In the genomic region with DNA sequence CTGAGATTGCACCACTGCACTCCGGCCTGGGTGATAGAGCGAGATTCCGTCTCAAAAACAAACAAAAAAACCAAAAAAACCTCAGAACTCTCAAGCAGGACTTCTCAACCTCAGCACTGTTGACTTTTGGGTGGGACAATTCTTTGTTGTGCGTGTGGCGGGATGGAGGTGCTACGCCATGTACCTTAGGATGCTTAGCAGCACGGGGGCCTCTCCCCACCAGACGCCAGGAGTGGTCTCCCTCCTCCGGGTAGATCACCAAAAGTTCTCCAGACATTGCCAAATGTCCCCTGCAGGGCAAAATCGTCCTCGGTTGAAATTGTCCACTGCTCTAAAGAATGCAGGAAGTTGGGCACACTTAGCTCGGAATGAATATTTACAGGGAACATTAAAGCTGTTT, we compare ENCODE assay signal across 2 cellular contexts.
A peak's percentile ranks its signal among the peaks of the same experiment; 100 is the strongest.
TF ChIP-seq lines count a peak whose summit lies in the region.

No MANE protein-coding gene starts in this region.

TF ChIP-seq in GM23338, 12 proteins besides CTCF, POLR2A, EP300 and RAD21 (continued from another document):
- TF ChIP-seq EZH2 (IDR thresholded peaks at IDR 0.05; ENCODE audit: low read depth, unreplicated experiment), result no peak
- no peak for TF ChIP-seq JUNB (IDR thresholded peaks at IDR 0.05; ENCODE audit: unreplicated experiment)
TF ChIP-seq in GM23338: peak in this region for 0.

TF ChIP-seq in HepG2, 621 proteins besides CTCF, POLR2A, EP300 and RAD21 (continued from another document):
- TF ChIP-seq, protein P1, sequence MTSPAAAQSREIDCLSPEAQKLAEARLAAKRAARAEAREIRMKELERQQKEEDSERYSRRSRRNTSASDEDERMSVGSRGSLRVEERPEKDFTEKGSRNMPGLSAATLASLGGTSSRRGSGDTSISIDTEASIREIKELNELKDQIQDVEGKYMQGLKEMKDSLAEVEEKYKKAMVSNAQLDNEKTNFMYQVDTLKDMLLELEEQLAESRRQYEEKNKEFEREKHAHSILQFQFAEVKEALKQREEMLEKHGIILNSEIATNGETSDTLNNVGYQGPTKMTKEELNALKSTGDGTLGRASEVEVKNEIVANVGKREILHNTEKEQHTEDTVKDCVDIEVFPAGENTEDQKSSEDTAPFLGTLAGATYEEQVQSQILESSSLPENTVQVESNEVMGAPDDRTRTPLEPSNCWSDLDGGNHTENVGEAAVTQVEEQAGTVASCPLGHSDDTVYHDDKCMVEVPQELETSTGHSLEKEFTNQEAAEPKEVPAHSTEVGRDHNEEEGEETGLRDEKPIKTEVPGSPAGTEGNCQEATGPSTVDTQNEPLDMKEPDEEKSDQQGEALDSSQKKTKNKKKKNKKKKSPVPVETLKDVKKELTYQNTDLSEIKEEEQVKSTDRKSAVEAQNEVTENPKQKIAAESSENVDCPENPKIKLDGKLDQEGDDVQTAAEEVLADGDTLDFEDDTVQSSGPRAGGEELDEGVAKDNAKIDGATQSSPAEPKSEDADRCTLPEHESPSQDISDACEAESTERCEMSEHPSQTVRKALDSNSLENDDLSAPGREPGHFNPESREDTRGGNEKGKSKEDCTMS (CRISPR knock-in tag; conservative IDR thresholded peaks at IDR 0.05), result no peak
- TF ChIP-seq, protein P2, sequence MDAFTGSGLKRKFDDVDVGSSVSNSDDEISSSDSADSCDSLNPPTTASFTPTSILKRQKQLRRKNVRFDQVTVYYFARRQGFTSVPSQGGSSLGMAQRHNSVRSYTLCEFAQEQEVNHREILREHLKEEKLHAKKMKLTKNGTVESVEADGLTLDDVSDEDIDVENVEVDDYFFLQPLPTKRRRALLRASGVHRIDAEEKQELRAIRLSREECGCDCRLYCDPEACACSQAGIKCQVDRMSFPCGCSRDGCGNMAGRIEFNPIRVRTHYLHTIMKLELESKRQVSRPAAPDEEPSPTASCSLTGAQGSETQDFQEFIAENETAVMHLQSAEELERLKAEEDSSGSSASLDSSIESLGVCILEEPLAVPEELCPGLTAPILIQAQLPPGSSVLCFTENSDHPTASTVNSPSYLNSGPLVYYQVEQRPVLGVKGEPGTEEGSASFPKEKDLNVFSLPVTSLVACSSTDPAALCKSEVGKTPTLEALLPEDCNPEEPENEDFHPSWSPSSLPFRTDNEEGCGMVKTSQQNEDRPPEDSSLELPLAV (CRISPR knock-in tag; conservative IDR thresholded peaks at IDR 0.05; ENCODE audit: low read depth), result no peak
- TF ChIP-seq GABPB1 (CRISPR knock-in tag; IDR thresholded peaks at IDR 0.05) (no peak), SMC3 (IDR thresholded peaks at IDR 0.05; ENCODE audit: low read length) (no peak), SYNCRIP (IDR thresholded peaks at IDR 0.05; ENCODE audit: insufficient read depth, low read depth, low read length) (no peak), RAD51 (IDR thresholded peaks at IDR 0.05; ENCODE audit: borderline replicate concordance) (no peak), ZNF441 (CRISPR knock-in tag; IDR thresholded peaks at IDR 0.05; ENCODE audit: borderline replicate concordance) (peak; percentile 82), ZNF337 (CRISPR knock-in tag; IDR thresholded peaks at IDR 0.05; ENCODE audit: borderline replicate concordance, low read depth) (no peak), EHMT2 (IDR thresholded peaks at IDR 0.05; ENCODE audit: borderline replicate concordance, low read depth, low read length) (no peak), GTF3A (CRISPR knock-in tag; conservative IDR thresholded peaks at IDR 0.05) (no peak), NFIC (IDR thresholded peaks at IDR 0.05; ENCODE audit: low read length) (no peak)
- TF ChIP-seq, protein P3, sequence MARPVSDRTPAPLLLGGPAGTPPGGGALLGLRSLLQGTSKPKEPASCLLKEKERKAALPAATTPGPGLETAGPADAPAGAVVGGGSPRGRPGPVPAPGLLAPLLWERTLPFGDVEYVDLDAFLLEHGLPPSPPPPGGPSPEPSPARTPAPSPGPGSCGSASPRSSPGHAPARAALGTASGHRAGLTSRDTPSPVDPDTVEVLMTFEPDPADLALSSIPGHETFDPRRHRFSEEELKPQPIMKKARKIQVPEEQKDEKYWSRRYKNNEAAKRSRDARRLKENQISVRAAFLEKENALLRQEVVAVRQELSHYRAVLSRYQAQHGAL (CRISPR knock-in tag; IDR thresholded peaks at IDR 0.05; ENCODE audit: not compliant biosample characterization), result no peak
- TF ChIP-seq, protein P4, sequence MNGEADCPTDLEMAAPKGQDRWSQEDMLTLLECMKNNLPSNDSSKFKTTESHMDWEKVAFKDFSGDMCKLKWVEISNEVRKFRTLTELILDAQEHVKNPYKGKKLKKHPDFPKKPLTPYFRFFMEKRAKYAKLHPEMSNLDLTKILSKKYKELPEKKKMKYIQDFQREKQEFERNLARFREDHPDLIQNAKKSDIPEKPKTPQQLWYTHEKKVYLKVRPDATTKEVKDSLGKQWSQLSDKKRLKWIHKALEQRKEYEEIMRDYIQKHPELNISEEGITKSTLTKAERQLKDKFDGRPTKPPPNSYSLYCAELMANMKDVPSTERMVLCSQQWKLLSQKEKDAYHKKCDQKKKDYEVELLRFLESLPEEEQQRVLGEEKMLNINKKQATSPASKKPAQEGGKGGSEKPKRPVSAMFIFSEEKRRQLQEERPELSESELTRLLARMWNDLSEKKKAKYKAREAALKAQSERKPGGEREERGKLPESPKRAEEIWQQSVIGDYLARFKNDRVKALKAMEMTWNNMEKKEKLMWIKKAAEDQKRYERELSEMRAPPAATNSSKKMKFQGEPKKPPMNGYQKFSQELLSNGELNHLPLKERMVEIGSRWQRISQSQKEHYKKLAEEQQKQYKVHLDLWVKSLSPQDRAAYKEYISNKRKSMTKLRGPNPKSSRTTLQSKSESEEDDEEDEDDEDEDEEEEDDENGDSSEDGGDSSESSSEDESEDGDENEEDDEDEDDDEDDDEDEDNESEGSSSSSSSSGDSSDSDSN (CRISPR knock-in tag; IDR thresholded peaks at IDR 0.05), result no peak
- TF ChIP-seq, protein P5, sequence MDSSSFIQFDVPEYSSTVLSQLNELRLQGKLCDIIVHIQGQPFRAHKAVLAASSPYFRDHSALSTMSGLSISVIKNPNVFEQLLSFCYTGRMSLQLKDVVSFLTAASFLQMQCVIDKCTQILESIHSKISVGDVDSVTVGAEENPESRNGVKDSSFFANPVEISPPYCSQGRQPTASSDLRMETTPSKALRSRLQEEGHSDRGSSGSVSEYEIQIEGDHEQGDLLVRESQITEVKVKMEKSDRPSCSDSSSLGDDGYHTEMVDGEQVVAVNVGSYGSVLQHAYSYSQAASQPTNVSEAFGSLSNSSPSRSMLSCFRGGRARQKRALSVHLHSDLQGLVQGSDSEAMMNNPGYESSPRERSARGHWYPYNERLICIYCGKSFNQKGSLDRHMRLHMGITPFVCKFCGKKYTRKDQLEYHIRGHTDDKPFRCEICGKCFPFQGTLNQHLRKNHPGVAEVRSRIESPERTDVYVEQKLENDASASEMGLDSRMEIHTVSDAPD (CRISPR knock-in tag; IDR thresholded peaks at IDR 0.05), result no peak
